In the genomic region with DNA sequence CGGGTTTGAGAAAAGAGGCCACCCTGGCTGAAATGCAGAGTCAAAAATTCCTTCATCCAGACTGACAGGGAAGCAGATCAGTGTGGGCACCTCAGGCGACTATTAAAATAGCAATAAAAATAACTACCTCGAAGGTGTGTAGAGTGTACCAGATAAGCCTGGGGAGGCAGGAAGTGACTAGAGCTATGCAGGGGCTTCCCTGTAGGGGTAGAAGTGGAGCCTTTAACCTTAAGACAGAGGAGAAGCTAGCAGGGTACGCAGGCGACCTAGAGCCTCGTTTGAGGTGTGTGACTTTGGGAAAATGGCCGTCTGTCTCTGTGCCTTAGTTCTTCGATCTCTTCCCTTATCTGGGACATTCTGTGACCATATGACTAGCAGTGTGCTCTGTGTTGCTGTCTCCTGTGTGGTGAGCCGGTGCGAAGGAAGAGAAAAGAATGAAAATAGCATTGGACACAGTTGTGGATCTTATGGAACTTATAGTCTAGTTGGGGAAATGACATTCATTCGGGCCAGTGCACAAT, we compare ENCODE assay signal across 1 cellular context.
A peak's percentile ranks its signal among the peaks of the same experiment; 100 is the strongest.
TF ChIP-seq lines count a peak whose summit lies in the region.

No MANE protein-coding gene starts in this region.

TF ChIP-seq in K562, 482 proteins besides CTCF, POLR2A, EP300 and RAD21 (continued from another document):
- TF ChIP-seq ZNF197 (CRISPR knock-in tag; IDR thresholded peaks at IDR 0.05; ENCODE audit: low read depth) (peak; percentile 25; the same call in 1 of the 2 replicates), TEAD4 (IDR thresholded peaks at IDR 0.05; ENCODE audit: low read length) (peak; percentile 26; the same call in 1 of the 2 replicates), TEAD4 (CRISPR knock-in tag; IDR thresholded peaks at IDR 0.05; ENCODE audit: borderline replicate concordance) (no peak), BRD9 (IDR thresholded peaks at IDR 0.05; ENCODE audit: low read depth, partially characterized antibody) (peak; percentile 82), ZFP36 (IDR thresholded peaks at IDR 0.05; ENCODE audit: low read depth, low read length, partially characterized antibody) (peak; percentile 47), E2F3 (CRISPR knock-in tag; IDR thresholded peaks at IDR 0.05) (peak; percentile 64; the same call in 1 of the 2 replicates), ZNF583 (CRISPR knock-in tag; IDR thresholded peaks at IDR 0.05) (peak; percentile 84), BCOR (IDR thresholded peaks at IDR 0.05) (0 out of 2 replicates have a peak, but pooled peaks have one; percentile 22), NFXL1 (CRISPR knock-in tag; IDR thresholded peaks at IDR 0.05) (peak; percentile 70; the same call in 1 of the 2 replicates), SMARCA5 (IDR thresholded peaks at IDR 0.05) (no peak), ZBTB5 (IDR thresholded peaks at IDR 0.05) (no peak), SP1 (CRISPR knock-in tag; IDR thresholded peaks at IDR 0.05) (no peak)
- TF ChIP-seq, protein P1, sequence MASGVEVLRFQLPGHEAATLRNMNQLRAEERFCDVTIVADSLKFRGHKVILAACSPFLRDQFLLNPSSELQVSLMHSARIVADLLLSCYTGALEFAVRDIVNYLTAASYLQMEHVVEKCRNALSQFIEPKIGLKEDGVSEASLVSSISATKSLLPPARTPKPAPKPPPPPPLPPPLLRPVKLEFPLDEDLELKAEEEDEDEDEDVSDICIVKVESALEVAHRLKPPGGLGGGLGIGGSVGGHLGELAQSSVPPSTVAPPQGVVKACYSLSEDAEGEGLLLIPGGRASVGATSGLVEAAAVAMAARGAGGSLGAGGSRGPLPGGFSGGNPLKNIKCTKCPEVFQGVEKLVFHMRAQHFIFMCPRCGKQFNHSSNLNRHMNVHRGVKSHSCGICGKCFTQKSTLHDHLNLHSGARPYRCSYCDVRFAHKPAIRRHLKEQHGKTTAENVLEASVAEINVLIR (CRISPR knock-in tag; IDR thresholded peaks at IDR 0.05): peak; percentile 55
- TF ChIP-seq, protein P2, sequence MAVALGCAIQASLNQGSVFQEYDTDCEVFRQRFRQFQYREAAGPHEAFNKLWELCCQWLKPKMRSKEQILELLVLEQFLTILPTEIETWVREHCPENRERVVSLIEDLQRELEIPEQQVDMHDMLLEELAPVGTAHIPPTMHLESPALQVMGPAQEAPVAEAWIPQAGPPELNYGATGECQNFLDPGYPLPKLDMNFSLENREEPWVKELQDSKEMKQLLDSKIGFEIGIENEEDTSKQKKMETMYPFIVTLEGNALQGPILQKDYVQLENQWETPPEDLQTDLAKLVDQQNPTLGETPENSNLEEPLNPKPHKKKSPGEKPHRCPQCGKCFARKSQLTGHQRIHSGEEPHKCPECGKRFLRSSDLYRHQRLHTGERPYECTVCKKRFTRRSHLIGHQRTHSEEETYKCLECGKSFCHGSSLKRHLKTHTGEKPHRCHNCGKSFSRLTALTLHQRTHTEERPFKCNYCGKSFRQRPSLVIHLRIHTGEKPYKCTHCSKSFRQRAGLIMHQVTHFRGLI (CRISPR knock-in tag; IDR thresholded peaks at IDR 0.05): 0 out of 2 replicates have a peak, but pooled peaks have one; percentile 48
